ENCODE assay signal across 21 cellular contexts in the genomic region with DNA sequence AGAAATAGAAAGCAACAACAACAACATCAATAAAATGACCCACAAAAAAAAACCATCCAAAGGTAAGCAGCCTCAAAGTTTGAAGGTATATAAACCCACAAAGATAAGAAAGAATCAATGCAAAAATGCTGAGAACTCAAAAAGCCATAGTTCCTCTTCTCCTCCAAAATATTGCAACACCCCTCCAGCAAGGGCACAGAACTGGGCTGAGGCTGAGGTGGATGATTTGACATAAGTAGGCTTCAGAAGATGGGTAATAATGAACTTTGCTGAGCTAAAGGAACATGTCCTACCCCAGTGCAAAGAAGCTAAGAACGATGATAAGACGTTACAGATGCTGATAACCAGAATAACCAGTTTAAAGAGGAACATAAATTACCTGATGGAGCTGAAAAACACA.
"Had no signal": no experiment of that assay in that cellular context is flagged by ENCODE, and none has a peak within 500 bp of the region (broad histone marks: within the 10 kb centered on the region; RNA-seq: fewer than 3 reads in every experiment).

No MANE protein-coding gene starts in this region.

- DNase-seq: activated CD4-positive, alpha-beta memory T cell treated with anti-CD3 and anti-CD28 coated beads, Interleukin-2, amount 10 ng/mL, durations not matched to agents 7 days and 5 days; activated CD4-positive, alpha-beta T cell treated with anti-CD3 and anti-CD28 coated beads for 48 hours; activated CD8-positive, alpha-beta memory T cell treated with anti-CD3 and anti-CD28 coated beads, Interleukin-2, amount 50 U/mL, for 48 hours; activated gamma-delta T cell; activated naive CD4-positive, alpha-beta T cell; activated naive CD4-positive, alpha-beta T cell treated with anti-CD3 and anti-CD28 coated beads, Interleukin-2, amount 10 ng/mL, durations not matched to agents 7 days and 5 days; activated naive CD8-positive, alpha-beta T cell treated with anti-CD3 and anti-CD28 coated beads, Interleukin-2, amount 10 ng/mL, durations not matched to agents 7 days and 5 days; activated T-cell treated with anti-CD3 and anti-CD28 coated beads for 4 hours; activated T-cell treated with anti-CD3 and anti-CD28 coated beads, Interleukin-2, amount 50 U/mL, for 24 hours; activated T-cell treated with anti-CD3 and anti-CD28 coated beads, Interleukin-2, amount 50 U/mL, for 72 hours; central memory CD4-positive, alpha-beta T cell; cerebellar nuclear complex; colonic mucosa; effector CD8-positive, alpha-beta T cell; esophagus squamous epithelium; foreskin melanocyte; heart right ventricle; T-helper 2 cell had no signal

- ATAC-seq: activated naive CD4-positive, alpha-beta T cell treated with anti-CD3 and anti-CD28 coated beads, Interleukin-2, amount 50 U/mL, for 72 hours; activated T-cell treated with anti-CD3 and anti-CD28 coated beads, Interleukin-2, amount 50 U/mL, for 72 hours; gastroesophageal sphincter; heart right ventricle; WTC11 had no signal
